ENCODE assay signal across 18 cellular contexts in genomic region chr3:119427669-119428068, GRCh38. TPM values are rescaled to one million over a fixed set of nuclear protein-coding genes. Genes with fewer than 3 reads are reported as not detected.
DNase-seq lines count a peak whose midpoint lies in the region; ATAC-seq and TF ChIP-seq lines count a peak whose summit lies in the region.
"Had no signal": no experiment of that assay in that cellular context is flagged by ENCODE, and none has a peak within 500 bp of the region (broad histone marks: within the 10 kb centered on the region; RNA-seq: fewer than 3 reads in every experiment).

No MANE protein-coding gene starts in this region.

- no peak overlapping the region for H2AFZ ChIP-seq in OCI-LY7 (ENCODE audit: low read length)
- no peak overlapping the region for H2AFZ ChIP-seq in neuronal stem cell (ENCODE audit: low read length)

- peaks cover 51% of the 10 kb centered on the region for H3K36me3 ChIP-seq in OCI-LY7 (ENCODE audit: insufficient read depth, low read length)
- peaks cover 13 to 48% of the 10 kb centered on the region in 2 donors for H3K36me3 ChIP-seq in neuronal stem cell (replicated peaks in 1 of 2; ENCODE audit: control insufficient read depth in 2 of 2, insufficient read depth in 2 of 2, low read length in 2 of 2)

- no peak overlapping the region for H2BK15ac ChIP-seq in neuronal stem cell (ENCODE audit: low read length)

- peaks cover 35 to 56% of the 10 kb centered on the region in 2 donors for H3K36me3 Mint-ChIP-seq in activated T-cell treated with anti-CD3 and anti-CD28 coated beads, Interleukin-2, amount 50 U/mL, for 72 hours (ENCODE audit: insufficient read depth in 2 of 2)
- peaks cover 47% of the 10 kb centered on the region for H3K36me3 Mint-ChIP-seq in activated T-cell treated with anti-CD3 and anti-CD28 coated beads, Interleukin-2, amount 50 U/mL, for 4 hours (ENCODE audit: insufficient read depth)
- peaks cover 48% of the 10 kb centered on the region for H3K36me3 Mint-ChIP-seq in endothelial cell (ENCODE audit: low read depth, unreplicated experiment)

- no peak overlapping the region for H3K23ac ChIP-seq in neuronal stem cell (ENCODE audit: low read depth, low read length, poor library complexity)

- H3K27me3 ChIP-seq in neuronal stem cell (ENCODE audit: control insufficient read depth in 3 of 3, insufficient read depth in 3 of 3, low read depth in 1 of 3, low read length in 3 of 3) = no peaks in the 10 kb centered on the region

- H3K9me3 Mint-ChIP-seq in activated T-cell treated with anti-CD3 and anti-CD28 coated beads, Interleukin-2, amount 50 U/mL, for 72 hours = peaks cover 12 to 27% of the 10 kb centered on the region in 2 donors
- peaks cover 51% of the 10 kb centered on the region for H3K9me3 Mint-ChIP-seq in activated T-cell treated with anti-CD3 and anti-CD28 coated beads, Interleukin-2, amount 50 U/mL, for 4 hours
- H3K9me3 Mint-ChIP-seq in endothelial cell (ENCODE audit: unreplicated experiment) = peaks cover 12% of the 10 kb centered on the region

- H3K79me2 ChIP-seq in OCI-LY7 (ENCODE audit: insufficient read depth, low read depth, low read length) = no peaks in the 10 kb centered on the region

- no peak overlapping the region for H3K14ac ChIP-seq in neuronal stem cell (ENCODE audit: low read length)

- no peak overlapping the region for H3K9ac ChIP-seq in neuronal stem cell (ENCODE audit: low read depth, low read length, poor library complexity)

- no peak overlapping the region for H3K4ac ChIP-seq in neuronal stem cell (ENCODE audit: low read length)

- H2AK5ac ChIP-seq in neuronal stem cell (ENCODE audit: low read depth, low read length) = no peak overlapping the region

- no peak overlapping the region for H3K4me3 ChIP-seq in OCI-LY7 (ENCODE audit: low read depth, low read length, poor library complexity, severe bottlenecking)
- no peak overlapping the region for H3K4me3 ChIP-seq in neuronal stem cell (ENCODE audit: low read length in 2 of 2)
- H3K4me3 ChIP-seq: K562 had no signal

- no peak overlapping the region for H3K4me3 Mint-ChIP-seq in activated T-cell treated with anti-CD3 and anti-CD28 coated beads, Interleukin-2, amount 50 U/mL, for 72 hours
- H3K4me3 Mint-ChIP-seq in activated T-cell treated with anti-CD3 and anti-CD28 coated beads, Interleukin-2, amount 50 U/mL, for 4 hours = no peak overlapping the region
- peak overlapping the region; percentile 33 for H3K4me3 Mint-ChIP-seq in endothelial cell (ENCODE audit: unreplicated experiment)
- H3K4me3 Mint-ChIP-seq: CD14-positive monocyte had no signal

- no peak overlapping the region for H4K91ac ChIP-seq in neuronal stem cell (ENCODE audit: low read depth, low read length, poor library complexity)

- CTCF ChIA-PET in OCI-LY7 (lab: Charles Lee; ENCODE audit: unreplicated experiment) = no interaction called here

- no peaks in the 10 kb centered on the region for H3K79me1 ChIP-seq in neuronal stem cell (ENCODE audit: low read depth, low read length)

- H3K27ac ChIP-seq in OCI-LY7 (ENCODE audit: low read depth, low read length, poor library complexity, severe bottlenecking) = no peak overlapping the region
- H3K27ac ChIP-seq in neuronal stem cell (replicated peaks; ENCODE audit: low read length) = no peak overlapping the region
- H3K27ac ChIP-seq: HL-60 had no signal

- intact Hi-C loops in OCI-LY7 (cut with micrococcal nuclease; ENCODE audit: unreplicated experiment) = loop anchor here (1.0 kb wide), 1 partner anchor 152 kb away; no protein-coding TSS in a partner anchor

- H3K18ac ChIP-seq in neuronal stem cell (ENCODE audit: low read length) = no peak overlapping the region

- no peaks in the 10 kb centered on the region for H3K4me1 ChIP-seq in OCI-LY7 (ENCODE audit: insufficient read depth, low read length, poor library complexity, severe bottlenecking)
- no peaks in the 10 kb centered on the region for H3K4me1 ChIP-seq in neuronal stem cell (ENCODE audit: control insufficient read depth in 2 of 2, insufficient read depth in 1 of 2, low read depth in 1 of 2, low read length in 2 of 2)

- no peaks in the 10 kb centered on the region for H3K4me1 Mint-ChIP-seq in activated T-cell treated with anti-CD3 and anti-CD28 coated beads, Interleukin-2, amount 50 U/mL, for 72 hours (ENCODE audit: low read depth)
- no peaks in the 10 kb centered on the region for H3K4me1 Mint-ChIP-seq in activated T-cell treated with anti-CD3 and anti-CD28 coated beads, Interleukin-2, amount 50 U/mL, for 4 hours (ENCODE audit: low read depth)
- H3K4me1 Mint-ChIP-seq in endothelial cell (ENCODE audit: unreplicated experiment) = peaks cover 31% of the 10 kb centered on the region

- peak overlapping the region; percentile 5 for H3K27ac Mint-ChIP-seq in activated T-cell treated with anti-CD3 and anti-CD28 coated beads, Interleukin-2, amount 50 U/mL, for 72 hours
- no peak overlapping the region for H3K27ac Mint-ChIP-seq in endothelial cell (ENCODE audit: unreplicated experiment)
- H3K27ac Mint-ChIP-seq: CD14-positive monocyte had no signal

- H4K20me1 ChIP-seq in OCI-LY7 (ENCODE audit: insufficient read depth, low read length) = no peaks in the 10 kb centered on the region

- BruUV-seq in OCI-LY7 (replicated peaks; lab: Mats Ljungman, UMichigan) = TSS peak; percentile 25

- TF ChIP-seq CTCF in OCI-LY7 (conservative IDR thresholded peaks at IDR 0.05; ENCODE audit: low read length) (no peak), endothelial cell (IDR thresholded peaks at IDR 0.05; ENCODE audit: unreplicated experiment) (no peak)

- no peaks in the 10 kb centered on the region for H3K27me3 Mint-ChIP-seq in activated T-cell treated with anti-CD3 and anti-CD28 coated beads, Interleukin-2, amount 50 U/mL, for 72 hours (ENCODE audit: low read depth)
- no peaks in the 10 kb centered on the region for H3K27me3 Mint-ChIP-seq in activated T-cell treated with anti-CD3 and anti-CD28 coated beads, Interleukin-2, amount 50 U/mL, for 4 hours (ENCODE audit: low read depth)
- H3K27me3 Mint-ChIP-seq in endothelial cell (ENCODE audit: unreplicated experiment) = peaks cover 4% of the 10 kb centered on the region

- peaks cover 25% of the 10 kb centered on the region; the same call in 1 of the 2 replicates for H3K9me3 ChIP-seq in OCI-LY7 (ENCODE audit: low read length)
- peaks cover 12 to 43% of the 10 kb centered on the region in 2 donors for H3K9me3 ChIP-seq in neuronal stem cell (replicated peaks in 1 of 2; ENCODE audit: control insufficient read depth in 2 of 2, insufficient read depth in 1 of 2, low read depth in 1 of 2, low read length in 2 of 2)

- no peak for ATAC-seq in activated T-cell treated with anti-CD3 and anti-CD28 coated beads, Interleukin-2, amount 50 U/mL, for 72 hours (replicated peaks in 1 of 2)
- no peak for ATAC-seq in activated T-cell treated with anti-CD3 and anti-CD28 coated beads, Interleukin-2, amount 50 U/mL, for 4 hours
- ATAC-seq in HG02981 (IDR thresholded peaks at IDR 0.05; ENCODE audit: unreplicated experiment) (no peak), HG03025 (IDR thresholded peaks at IDR 0.05; ENCODE audit: low FRiP score, unreplicated experiment) (no peak)
- ATAC-seq: K562 had no signal

- H2BK5ac ChIP-seq in neuronal stem cell (ENCODE audit: low read length) = no peak overlapping the region

- H3K9me2 ChIP-seq in OCI-LY7 (ENCODE audit: insufficient read depth, low read length) = no peaks in the 10 kb centered on the region

- H2BK12ac ChIP-seq in neuronal stem cell (ENCODE audit: low read length) = no peak overlapping the region

- POLR2A ChIA-PET in OCI-LY7 (lab: Charles Lee) = interaction anchor here (0.6 kb wide), 1 partner anchor 8 kb away, joined by 3 read pairs; no protein-coding TSS in a partner anchor

- DNase-seq in activated T-cell treated with anti-CD3 and anti-CD28 coated beads, Interleukin-2, amount 50 U/mL, for 72 hours = no peak
- DNase-seq in activated T-cell treated with anti-CD3 and anti-CD28 coated beads, Interleukin-2, amount 50 U/mL, for 4 hours = no peak
- DNase-seq in OCI-LY7 (ENCODE audit: low spot score) (no peak), endothelial cell (ENCODE audit: low spot score) (no peak), neuronal stem cell (ENCODE audit: low spot score) (peak; percentile 2), islet precursor cell (no peak)
- DNase-seq: COR-L47, H7, NCI-H1092 treated with DMSO at 0.1 percent for 48 hours, NCI-H1694, NCI-H345, NCI-H69, SIG-M5 had no signal

- WGBS in neuronal stem cell (ENCODE audit: extremely low coverage in 2 of 2, insufficient read length in 2 of 2, insufficient replicate concordance in 1 of 2), 2 donors = no CpG with 5 or more reads among the region's 1 CpG

- no peak overlapping the region for H4K8ac ChIP-seq in neuronal stem cell (ENCODE audit: low read depth, low read length)

- H3K4me2 ChIP-seq in OCI-LY7 (ENCODE audit: low read length) (no peak overlapping the region), neuronal stem cell (ENCODE audit: insufficient read depth, low read length, poor library complexity, severe bottlenecking) (no peak overlapping the region)

- H2BK120ac ChIP-seq in neuronal stem cell (ENCODE audit: low read depth, low read length) = no peak overlapping the region

RNA-seq across cellular contexts. Expression of gene TMEM39A, which starts 35.7 kb away (rescaled TPM):
- 10 to 100 TPM; 47.7 to 67.4 TPM for total RNA-seq in activated T-cell treated with anti-CD3 and anti-CD28 coated beads, Interleukin-2, amount 50 U/mL, for 72 hours
- 10 to 100 TPM; 44.2 to 53.2 (median 45.4) TPM for total RNA-seq in activated T-cell treated with anti-CD3 and anti-CD28 coated beads, Interleukin-2, amount 50 U/mL, for 4 hours
- 31.6 and 35.3 TPM in 2 replicates for total RNA-seq in OCI-LY7 (2014; rRNA removed; shearing (Covaris generic))
- total RNA-seq in OCI-LY7 (2022) = 42.8 and 42.9 TPM in 2 replicates
- 30.5 TPM for total RNA-seq in endothelial cell (ENCODE audit: unreplicated experiment)
- 19.2 TPM for polyA plus RNA-seq in neuronal stem cell (2013, experiment 1 of 2)
- 17.0 TPM for polyA plus RNA-seq in neuronal stem cell (2013, experiment 2 of 2)

RNA-seq across cellular contexts. Expression of gene POGLUT1, which starts 41.1 kb away (rescaled TPM):
- 10 to 100 TPM; 35.4 to 48.4 TPM for total RNA-seq in activated T-cell treated with anti-CD3 and anti-CD28 coated beads, Interleukin-2, amount 50 U/mL, for 72 hours
- 10 to 100 TPM; 16.4 to 22.4 (median 17.5) TPM for total RNA-seq in activated T-cell treated with anti-CD3 and anti-CD28 coated beads, Interleukin-2, amount 50 U/mL, for 4 hours
- 17.6 and 21.0 TPM in 2 replicates for total RNA-seq in OCI-LY7 (2014; rRNA removed; shearing (Covaris generic))
- total RNA-seq in OCI-LY7 (2022) (25.4 and 27.0 TPM in 2 replicates), endothelial cell (ENCODE audit: unreplicated experiment) (14.7 TPM)
- polyA plus RNA-seq in neuronal stem cell (2013, experiment 1 of 2) = 13.2 TPM
- 14.0 TPM for polyA plus RNA-seq in neuronal stem cell (2013, experiment 2 of 2)
